36 cellular contexts compared by ENCODE assay signal in genomic region chr7:119233015-119233414, GRCh38.
DNase-seq lines count a peak whose midpoint lies in the region; ATAC-seq, FAIRE-seq and TF ChIP-seq lines count a peak whose summit lies in the region.
"Had no signal": no experiment of that assay in that cellular context is flagged by ENCODE, and none has a peak within 500 bp of the region (broad histone marks: within the 10 kb centered on the region; RNA-seq: fewer than 3 reads in every experiment).

No MANE protein-coding gene starts in this region.

- H3K27ac Mint-ChIP-seq in CD8-positive, alpha-beta T cell = no peak overlapping the region
- H3K27ac Mint-ChIP-seq: B cell; CD14-positive monocyte; CD4-positive, alpha-beta memory T cell; CD4-positive, alpha-beta T cell; CD4-positive, CD25-positive, alpha-beta regulatory T cell; CD8-positive, alpha-beta memory T cell had no signal

- TF ChIP-seq CTCF in SK-N-SH (IDR thresholded peaks at IDR 0.05) = no peak
- TF ChIP-seq CTCF in bronchial epithelial cell (IDR thresholded peaks at IDR 0.05; ENCODE audit: insufficient read depth, low read length, severe bottlenecking) = no peak
- no peak for TF ChIP-seq CTCF in epithelial cell of esophagus (IDR thresholded peaks at IDR 0.05; ENCODE audit: insufficient read depth, low read depth, low read length, missing control alignments)
- no peak for TF ChIP-seq CTCF in foreskin keratinocyte (conservative IDR thresholded peaks at IDR 0.05)
- TF ChIP-seq CTCF in CD8-positive, alpha-beta T cell (IDR thresholded peaks at IDR 0.05) = no peak

- no peaks in the 10 kb centered on the region for H3K27me3 Mint-ChIP-seq in CD8-positive, alpha-beta T cell (ENCODE audit: low read depth)
- H3K27me3 Mint-ChIP-seq: B cell; CD4-positive, alpha-beta memory T cell; CD4-positive, alpha-beta T cell; CD4-positive, CD25-positive, alpha-beta regulatory T cell had no signal

- intact Hi-C loops in CD8-positive, alpha-beta T cell (cut with DNase I, micrococcal nuclease) = no loop called here

- no peaks in the 10 kb centered on the region for H3K9me2 ChIP-seq in SK-N-SH

- H3K9me3 ChIP-seq in SK-N-SH = no peaks in the 10 kb centered on the region
- H3K9me3 ChIP-seq in CD8-positive, alpha-beta T cell (ENCODE audit: low read length) = no peaks in the 10 kb centered on the region
- H3K9me3 ChIP-seq: A549; BE2C; BLaER1; BLaER1 treated with 17β-estradiol and CSF1 and Interleukin-3, amounts not matched to agents 10 nM and 100 nM; Caco-2 had no signal

- H3K4me1 Mint-ChIP-seq in CD8-positive, alpha-beta T cell (ENCODE audit: low read depth) = no peaks in the 10 kb centered on the region
- H3K4me1 Mint-ChIP-seq: B cell; CD14-positive monocyte; CD4-positive, alpha-beta memory T cell; CD4-positive, CD25-positive, alpha-beta regulatory T cell; CD8-positive, alpha-beta memory T cell had no signal

- peak overlapping the region; percentile 12; the same call in 1 of the 2 replicates for H2AFZ ChIP-seq in SK-N-SH (ENCODE audit: low read depth)

- no peaks in the 10 kb centered on the region for H3K36me3 Mint-ChIP-seq in CD8-positive, alpha-beta T cell
- H3K36me3 Mint-ChIP-seq: CD14-positive monocyte; CD4-positive, alpha-beta memory T cell; CD4-positive, CD25-positive, alpha-beta regulatory T cell; CD8-positive, alpha-beta memory T cell had no signal

- H4K20me1 ChIP-seq in SK-N-SH (ENCODE audit: insufficient read depth) = no peaks in the 10 kb centered on the region
- H4K20me1 ChIP-seq: BLaER1; BLaER1 treated with 17β-estradiol and CSF1 and Interleukin-3, amounts not matched to agents 10 nM and 100 nM had no signal

- no peak overlapping the region for H3K4me2 ChIP-seq in SK-N-SH
- H3K4me2 ChIP-seq: A549; BLaER1; BLaER1 treated with 17β-estradiol and CSF1 and Interleukin-3, amounts not matched to agents 10 nM and 100 nM had no signal

- no peak for FAIRE-seq in bronchial epithelial cell (lab: Jason Lieb, UNC)
- FAIRE-seq: A204.1, A549, D721Med had no signal

- peaks cover 4% of the 10 kb centered on the region for H3K9me3 Mint-ChIP-seq in CD8-positive, alpha-beta T cell

- DNase-seq in SK-N-SH = no peak
- DNase-seq in bronchial epithelial cell (ENCODE audit: low read depth) = peak; percentile 47
- DNase-seq in epithelial cell of esophagus (ENCODE audit: low read depth) = peak; percentile 36
- DNase-seq in foreskin keratinocyte = peak; percentile 46 to 76
- DNase-seq in CD8-positive, alpha-beta T cell = no peak
- DNase-seq in NCI-H2227 (lab: John Stamatoyannopoulos, UW; ENCODE audit: unreplicated experiment) = no peak
- DNase-seq: 8988T; ACHN; AML-193; BE2C; C1 segment of cervical spinal cord; Caco-2; Calu3; CD4-positive, alpha-beta memory T cell; CD4-positive, alpha-beta T cell; CD4-positive, CD25-positive, alpha-beta regulatory T cell; CD8-positive, alpha-beta memory T cell; COR-L47; DMS 273 treated with DMSO at 0.1 percent for 48 hours; DMS153; DMS53; DMS79; DMS79 treated with DMSO at 0.1 percent for 48 hours; DND-41; EL had no signal

- H3K27me3 ChIP-seq in SK-N-SH (ENCODE audit: insufficient read depth) (no peaks in the 10 kb centered on the region), bronchial epithelial cell (ENCODE audit: control insufficient read depth, insufficient read depth, low read length) (no peaks in the 10 kb centered on the region), foreskin keratinocyte (no peaks in the 10 kb centered on the region)
- H3K27me3 ChIP-seq in CD8-positive, alpha-beta T cell (ENCODE audit: insufficient read depth, low read length) = no peaks in the 10 kb centered on the region
- H3K27me3 ChIP-seq: BE2C; BLaER1; BLaER1 treated with 17β-estradiol and CSF1 and Interleukin-3, amounts not matched to agents 10 nM and 100 nM had no signal

- ATAC-seq in SK-N-SH treated with all-trans-retinoic acid at 6 μM for 48 hours (no peak), foreskin keratinocyte (peak; percentile 64), HG02884 (IDR thresholded peaks at IDR 0.05; ENCODE audit: unreplicated experiment) (no peak)
- no peak for ATAC-seq in CD8-positive, alpha-beta T cell
- ATAC-seq: A549 had no signal

- H3K4me1 ChIP-seq in SK-N-SH (ENCODE audit: control insufficient read depth in 1 of 2, insufficient read depth in 2 of 2, low read depth in 1 of 2, low read length in 1 of 2) = no peaks in the 10 kb centered on the region
- H3K4me1 ChIP-seq in foreskin keratinocyte = peaks cover 9% of the 10 kb centered on the region
- H3K4me1 ChIP-seq in CD8-positive, alpha-beta T cell (ENCODE audit: insufficient read depth, low read length) = no peaks in the 10 kb centered on the region
- H3K4me1 ChIP-seq: A549, BE2C, BLaER1, Caco-2 had no signal

- POLR2A ChIA-PET in SK-N-SH (lab: Yijun Ruan, JAX) = no interaction called here
- POLR2A ChIA-PET in CD8-positive, alpha-beta T cell (lab: Charles Lee) = no interaction called here

- H3K9ac ChIP-seq in SK-N-SH = no peak overlapping the region
- H3K9ac ChIP-seq: BLaER1; BLaER1 treated with 17β-estradiol and CSF1 and Interleukin-3, amounts not matched to agents 10 nM and 100 nM had no signal

- H3K79me2 ChIP-seq in SK-N-SH (ENCODE audit: insufficient read depth) = no peaks in the 10 kb centered on the region

- WGBS in SK-N-SH (ENCODE audit: low lambda C conversion rate) = 15% methylated on average over 1 of the region's 1 CpG

- no peak overlapping the region for H3K27ac ChIP-seq in SK-N-SH (ENCODE audit: low read depth in 2 of 2, low read length in 1 of 2)
- no peak overlapping the region for H3K27ac ChIP-seq in foreskin keratinocyte
- no peak overlapping the region for H3K27ac ChIP-seq in CD8-positive, alpha-beta T cell (ENCODE audit: low read depth, low read length)
- H3K27ac ChIP-seq: 22Rv1; A549; BLaER1; BLaER1 treated with 17β-estradiol and CSF1 and Interleukin-3, amounts not matched to agents 10 nM and 100 nM; C4-2B had no signal

- H3K4me3 ChIP-seq in SK-N-SH (ENCODE audit: low read depth in 2 of 2, low read length in 1 of 2) (no peak overlapping the region), bronchial epithelial cell (ENCODE audit: low read depth, low read length) (no peak overlapping the region), epithelial cell of esophagus (ENCODE audit: low read length) (no peak overlapping the region)
- no peak overlapping the region for H3K4me3 ChIP-seq in CD8-positive, alpha-beta T cell (ENCODE audit: low read depth, low read length)
- H3K4me3 ChIP-seq: A549; BLaER1; BLaER1 treated with 17β-estradiol and CSF1 and Interleukin-3, amounts not matched to agents 10 nM and 100 nM had no signal

- TF ChIP-seq EP300 in SK-N-SH (IDR thresholded peaks at IDR 0.05; ENCODE audit: borderline replicate concordance in 1 of 2, low read depth in 1 of 2, low read length in 1 of 2) = no peak

- H3F3A ChIP-seq in SK-N-SH (replicated peaks; ENCODE audit: insufficient read depth) = no peaks in the 10 kb centered on the region

- H3K36me3 ChIP-seq in SK-N-SH (replicated peaks in 1 of 2; ENCODE audit: control insufficient read depth in 1 of 2, insufficient read depth in 2 of 2, low read length in 1 of 2) (no peaks in the 10 kb centered on the region), bronchial epithelial cell (ENCODE audit: control insufficient read depth, insufficient read depth, low read length) (no peaks in the 10 kb centered on the region)
- H3K36me3 ChIP-seq in CD8-positive, alpha-beta T cell (ENCODE audit: insufficient read depth, low read length) = no peaks in the 10 kb centered on the region
- H3K36me3 ChIP-seq: BE2C; BLaER1; BLaER1 treated with 17β-estradiol and CSF1 and Interleukin-3, amounts not matched to agents 10 nM and 100 nM had no signal

- CTCF ChIA-PET in SK-N-SH (lab: Yijun Ruan, JAX) = no interaction called here
- CTCF ChIA-PET in CD8-positive, alpha-beta T cell (lab: Charles Lee) = no interaction called here

- no peak overlapping the region for H3K4me3 Mint-ChIP-seq in CD8-positive, alpha-beta T cell
- H3K4me3 Mint-ChIP-seq: B cell; CD14-positive monocyte; CD4-positive, alpha-beta memory T cell; CD4-positive, alpha-beta T cell; CD4-positive, CD25-positive, alpha-beta regulatory T cell; CD8-positive, alpha-beta memory T cell had no signal

- no peak for TF ChIP-seq RAD21 in SK-N-SH (IDR thresholded peaks at IDR 0.05; ENCODE audit: low read length)

TF ChIP-seq in SK-N-SH, 30 proteins besides CTCF, POLR2A, EP300 and RAD21 (continues in another document):
- TF ChIP-seq YY1 (IDR thresholded peaks at IDR 0.05; ENCODE audit: low read depth) = no peak
- no peak for TF ChIP-seq TCF12 (IDR thresholded peaks at IDR 0.05)
- TF ChIP-seq SMC3 (IDR thresholded peaks at IDR 0.05; ENCODE audit: low read depth, low read length) = no peak
- no peak for TF ChIP-seq RFX5 (IDR thresholded peaks at IDR 0.05; ENCODE audit: low read length)
- TF ChIP-seq GABPA (IDR thresholded peaks at IDR 0.05; ENCODE audit: low read depth) = no peak
- TF ChIP-seq, protein P1, sequence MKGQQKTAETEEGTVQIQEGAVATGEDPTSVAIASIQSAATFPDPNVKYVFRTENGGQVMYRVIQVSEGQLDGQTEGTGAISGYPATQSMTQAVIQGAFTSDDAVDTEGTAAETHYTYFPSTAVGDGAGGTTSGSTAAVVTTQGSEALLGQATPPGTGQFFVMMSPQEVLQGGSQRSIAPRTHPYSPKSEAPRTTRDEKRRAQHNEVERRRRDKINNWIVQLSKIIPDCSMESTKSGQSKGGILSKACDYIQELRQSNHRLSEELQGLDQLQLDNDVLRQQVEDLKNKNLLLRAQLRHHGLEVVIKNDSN (IDR thresholded peaks at IDR 0.05; ENCODE audit: borderline replicate concordance, low read depth) = no peak
- no peak for TF ChIP-seq GATA2 (CRISPR knock-in tag; IDR thresholded peaks at IDR 0.05)
- TF ChIP-seq RXRA (IDR thresholded peaks at IDR 0.05; ENCODE audit: borderline replicate concordance, low read depth) = no peak

TF ChIP-seq in SK-N-SH treated with all-trans-retinoic acid at 6 μM for 48 hours, 23 proteins besides CTCF, POLR2A, EP300 and RAD21 (continues in another document):
- TF ChIP-seq, protein P2, sequence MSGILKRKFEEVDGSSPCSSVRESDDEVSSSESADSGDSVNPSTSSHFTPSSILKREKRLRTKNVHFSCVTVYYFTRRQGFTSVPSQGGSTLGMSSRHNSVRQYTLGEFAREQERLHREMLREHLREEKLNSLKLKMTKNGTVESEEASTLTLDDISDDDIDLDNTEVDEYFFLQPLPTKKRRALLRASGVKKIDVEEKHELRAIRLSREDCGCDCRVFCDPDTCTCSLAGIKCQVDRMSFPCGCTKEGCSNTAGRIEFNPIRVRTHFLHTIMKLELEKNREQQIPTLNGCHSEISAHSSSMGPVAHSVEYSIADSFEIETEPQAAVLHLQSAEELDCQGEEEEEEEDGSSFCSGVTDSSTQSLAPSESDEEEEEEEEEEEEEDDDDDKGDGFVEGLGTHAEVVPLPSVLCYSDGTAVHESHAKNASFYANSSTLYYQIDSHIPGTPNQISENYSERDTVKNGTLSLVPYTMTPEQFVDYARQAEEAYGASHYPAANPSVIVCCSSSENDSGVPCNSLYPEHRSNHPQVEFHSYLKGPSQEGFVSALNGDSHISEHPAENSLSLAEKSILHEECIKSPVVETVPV (CRISPR knock-in tag; IDR thresholded peaks at IDR 0.05) = no peak
- TF ChIP-seq ZFP3 (CRISPR knock-in tag; IDR thresholded peaks at IDR 0.05) (no peak), RARB (CRISPR knock-in tag; IDR thresholded peaks at IDR 0.05) (no peak), CSDC2 (CRISPR knock-in tag; IDR thresholded peaks at IDR 0.05) (no peak), TOX (CRISPR knock-in tag; IDR thresholded peaks at IDR 0.05; ENCODE audit: borderline replicate concordance) (no peak), ZNF565 (CRISPR knock-in tag; conservative IDR thresholded peaks at IDR 0.05; ENCODE audit: low read depth) (no peak), ZFP30 (CRISPR knock-in tag; IDR thresholded peaks at IDR 0.05) (no peak)

Comparison
In these comparisons a context has a peak if more than half of its experiments do, and no peak if none do; other contexts are left out.
1. DNase-seq: peak in bronchial epithelial cell (single experiment), epithelial cell of esophagus (single experiment) and foreskin keratinocyte (2 of 2); none in SK-N-SH (single experiment), CD8-positive, alpha-beta T cell (0 of 7) and NCI-H2227 (single experiment).